ENCODE assay signal across 8 cellular contexts in the genomic region with DNA sequence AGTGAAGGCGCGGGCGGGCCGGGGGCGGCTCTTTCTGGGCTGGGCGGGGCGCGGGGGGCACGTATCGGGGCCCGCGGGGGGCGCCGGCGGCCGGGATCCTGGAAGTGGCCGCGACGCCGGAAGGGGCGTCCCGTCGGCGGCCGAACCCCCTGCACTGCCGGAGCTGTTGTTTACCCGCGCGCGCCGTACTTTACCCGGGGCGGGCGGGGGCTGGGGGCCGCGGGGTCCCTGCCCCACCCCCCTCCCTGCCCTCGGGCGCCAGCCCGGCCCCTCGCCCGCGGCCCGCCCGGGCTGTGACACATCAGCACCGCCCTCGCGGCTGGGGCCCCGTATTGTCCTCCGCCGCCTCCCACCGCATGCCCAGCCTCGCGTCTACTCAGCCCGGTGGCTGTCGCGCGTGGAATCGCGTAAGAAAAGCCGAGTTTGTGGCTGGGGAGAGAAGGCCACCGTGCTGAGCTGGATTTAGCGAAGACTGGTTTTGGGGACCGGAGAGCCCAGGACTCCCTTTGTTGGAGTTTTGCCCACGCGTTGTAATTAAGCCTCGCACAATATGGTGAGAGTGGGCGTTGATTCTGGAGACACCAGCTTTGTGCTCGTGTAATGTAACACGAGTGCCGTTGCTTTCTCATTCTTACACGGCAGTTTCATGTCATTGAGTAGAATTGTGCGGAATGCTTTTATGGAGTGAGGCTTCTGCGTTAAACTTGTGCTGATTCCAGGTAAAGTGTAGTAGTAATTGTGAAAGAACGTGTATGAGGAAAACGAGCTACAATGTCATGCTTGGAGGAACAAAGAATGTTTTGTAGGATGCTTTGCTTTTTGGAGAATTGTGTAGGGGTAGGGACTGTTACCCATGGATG. TPM values are rescaled to one million over a fixed set of nuclear protein-coding genes. Genes with fewer than 3 reads are reported as not detected.
DNase-seq lines count a peak whose midpoint lies in the region; ATAC-seq and TF ChIP-seq lines count a peak whose summit lies in the region.

No MANE protein-coding gene starts in this region.

- DNase-seq in RWPE2 (ENCODE audit: low spot score) (no peak), germinal center (ENCODE audit: low spot score) (peak; percentile 63), occipital lobe (lab: John Stamatoyannopoulos, UW) (peak; percentile 37), suprapubic skin (ENCODE audit: low spot score in 2 of 2) (peak; percentile 82 to 88)
- DNase-seq in activated naive CD4-positive, alpha-beta T cell (lab: John Stamatoyannopoulos, UW): peak; percentile 38 to 63 (median 40)

- H2AFZ ChIP-seq in ACC112 (ENCODE audit: low read length, unreplicated experiment): no peak overlapping the region

- H3K36me3 ChIP-seq in ACC112 (ENCODE audit: insufficient read depth, low read length) (0 out of 2 replicates have a peak, but pooled peaks cover 6% of the 10 kb centered on the region), RWPE2 (ENCODE audit: low read depth) (peaks cover 8% of the 10 kb centered on the region), suprapubic skin (no peaks in the 10 kb centered on the region)

- peak overlapping the region; percentile 77 for H3K4me3 ChIP-seq in ACC112 (ENCODE audit: low read depth, low read length)
- H3K4me3 ChIP-seq in RWPE2 (ENCODE audit: severe bottlenecking): peak overlapping the region; percentile 68
- peak overlapping the region; percentile 83 for H3K4me3 ChIP-seq in suprapubic skin

- H3K4me1 ChIP-seq in ACC112 (ENCODE audit: control insufficient read depth, insufficient read depth, low read length, unreplicated experiment): peaks cover 26% of the 10 kb centered on the region
- peaks cover 35% of the 10 kb centered on the region for H3K4me1 ChIP-seq in RWPE2 (ENCODE audit: insufficient read depth, poor library complexity, severe bottlenecking)
- H3K4me1 ChIP-seq in suprapubic skin: peaks cover 50% of the 10 kb centered on the region

- H3K79me2 ChIP-seq in ACC112 (ENCODE audit: control insufficient read depth, insufficient read depth, low read length, unreplicated experiment): peaks cover 52% of the 10 kb centered on the region

- TF ChIP-seq CTCF in RWPE2 (IDR thresholded peaks at IDR 0.05; ENCODE audit: poor library complexity, severe bottlenecking) (no peak), suprapubic skin (IDR thresholded peaks at IDR 0.05) (no peak)

- no peak for TF ChIP-seq EP300 in suprapubic skin (IDR thresholded peaks at IDR 0.05)

- 0% methylated on average over 8 of the region's 75 CpGs for WGBS in suprapubic skin

- H3K9me3 ChIP-seq in RWPE2 (ENCODE audit: severe bottlenecking): no peaks in the 10 kb centered on the region
- no peaks in the 10 kb centered on the region for H3K9me3 ChIP-seq in suprapubic skin

- H3K27ac ChIP-seq in ACC112 (ENCODE audit: low read depth, low read length) (peak overlapping the region; percentile 77), RWPE2 (ENCODE audit: poor library complexity, severe bottlenecking) (peak overlapping the region; percentile 88), suprapubic skin (peak overlapping the region; percentile 97)

- H3K27me3 ChIP-seq in ACC112 (ENCODE audit: insufficient read depth, low read length) (no peaks in the 10 kb centered on the region), RWPE2 (ENCODE audit: insufficient read depth, poor library complexity, severe bottlenecking) (no peaks in the 10 kb centered on the region), suprapubic skin (no peaks in the 10 kb centered on the region)

- TF ChIP-seq POLR2A in suprapubic skin (IDR thresholded peaks at IDR 0.05): no peak

- ATAC-seq in GM18867 (IDR thresholded peaks at IDR 0.05; ENCODE audit: unreplicated experiment): peak; percentile 24
- ATAC-seq in HG03457 (IDR thresholded peaks at IDR 0.05; ENCODE audit: unreplicated experiment): peak; percentile 4
- ATAC-seq in RWPE2 (ENCODE audit: low read depth): peak; percentile 10; the same call in 1 of the 3 replicates

RNA-seq across cellular contexts. Expression of gene BACH1, which starts 0.6 kb away (rescaled TPM):
- total RNA-seq in occipital lobe (127 TPM), suprapubic skin (10 to 100 TPM; 78.7 to 89.6 (median 84.0) TPM)
